Comparison of ENCODE assay signal across 20 cellular contexts in the genomic region with DNA sequence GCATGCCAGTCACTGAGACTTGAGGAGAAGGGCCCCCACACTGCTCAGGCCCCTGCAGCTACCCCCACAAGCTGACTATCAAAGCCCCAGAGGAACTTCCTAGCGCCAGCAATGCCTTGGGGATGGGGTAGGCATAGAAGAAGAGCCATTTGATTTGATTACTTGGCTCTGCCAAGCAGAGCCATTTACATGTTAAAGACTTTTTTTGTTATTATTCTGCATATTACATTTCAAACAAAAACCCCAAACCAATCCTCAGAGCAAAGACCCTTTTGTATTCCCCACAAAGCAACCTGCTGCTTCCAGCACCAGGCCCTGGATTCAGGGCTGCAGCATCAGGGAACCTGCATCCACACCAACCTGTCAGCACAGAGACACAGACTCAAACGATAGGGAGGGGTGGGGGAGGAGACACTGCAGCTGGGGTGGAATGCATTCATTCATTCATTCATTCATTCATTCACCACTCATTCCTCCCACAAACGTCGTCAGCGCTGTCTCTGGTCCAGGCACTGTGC.
DNase-seq lines count a peak whose midpoint lies in the region; ATAC-seq and TF ChIP-seq lines count a peak whose summit lies in the region.
"Had no signal": no experiment of that assay in that cellular context is flagged by ENCODE, and none has a peak within 500 bp of the region (broad histone marks: within the 10 kb centered on the region; RNA-seq: fewer than 3 reads in every experiment).

No MANE protein-coding gene starts in this region.

- 41 to 66% (median 46%) methylated on average over 5 of the region's 5 CpGs for WGBS in stomach, 5 donors

- peak; percentile 18 for DNase-seq in activated CD8-positive, alpha-beta T cell treated with anti-CD3 and anti-CD28 coated beads, Interleukin-2, amount 10 ng/mL, durations not matched to agents 7 days and 5 days
- DNase-seq in activated CD8-positive, alpha-beta T cell treated with anti-CD3 and anti-CD28 coated beads for 36 hours = no peak
- no peak for DNase-seq in WTC11 (ENCODE audit: low spot score)
- DNase-seq in glutamatergic neuron = peak; percentile 4
- peak; percentile 4 for DNase-seq in stomach
- no peak for DNase-seq in NCI-H2029 (lab: John Stamatoyannopoulos, UW)
- DNase-seq in lower lobe of right lung = no peak
- DNase-seq: 8988T; CD4-positive, alpha-beta memory T cell; GM23248; HFFc6; NCI-H1092; NCI-H146; NCI-H2107; NCI-H226; NCI-H524 treated with DMSO at 0.1 percent for 48 hours; Right ventricle myocardium superior had no signal

- H3K9me3 ChIP-seq in stomach (no peaks in the 10 kb centered on the region), lower lobe of right lung (no peaks in the 10 kb centered on the region)
- H3K9me3 ChIP-seq: BE2C, Peyer's patch had no signal

- H3K36me3 Mint-ChIP-seq in activated CD8-positive, alpha-beta T cell treated with anti-CD3 and anti-CD28 coated beads, Interleukin-2, amount 10 ng/mL, durations not matched to agents 7 days and 5 days (ENCODE audit: low read depth) = no peaks in the 10 kb centered on the region
- H3K36me3 Mint-ChIP-seq in activated CD8-positive, alpha-beta T cell treated with anti-CD3 and anti-CD28 coated beads for 36 hours (ENCODE audit: low read depth) = no peaks in the 10 kb centered on the region
- H3K36me3 Mint-ChIP-seq in WTC11 (no peaks in the 10 kb centered on the region), glutamatergic neuron (ENCODE audit: unreplicated experiment) (no peaks in the 10 kb centered on the region)
- H3K36me3 Mint-ChIP-seq: CD4-positive, alpha-beta memory T cell had no signal

- no peaks in the 10 kb centered on the region for H3K9me3 Mint-ChIP-seq in activated CD8-positive, alpha-beta T cell treated with anti-CD3 and anti-CD28 coated beads, Interleukin-2, amount 10 ng/mL, durations not matched to agents 7 days and 5 days (ENCODE audit: insufficient read depth)
- no peaks in the 10 kb centered on the region for H3K9me3 Mint-ChIP-seq in activated CD8-positive, alpha-beta T cell treated with anti-CD3 and anti-CD28 coated beads for 36 hours
- H3K9me3 Mint-ChIP-seq in WTC11 = no peaks in the 10 kb centered on the region
- H3K9me3 Mint-ChIP-seq in glutamatergic neuron (ENCODE audit: unreplicated experiment) = no peaks in the 10 kb centered on the region
- H3K9me3 Mint-ChIP-seq: HFFc6 had no signal

- no peak overlapping the region for H3K4me3 Mint-ChIP-seq in activated CD8-positive, alpha-beta T cell treated with anti-CD3 and anti-CD28 coated beads, Interleukin-2, amount 10 ng/mL, durations not matched to agents 7 days and 5 days
- no peak overlapping the region for H3K4me3 Mint-ChIP-seq in activated CD8-positive, alpha-beta T cell treated with anti-CD3 and anti-CD28 coated beads for 36 hours
- H3K4me3 Mint-ChIP-seq in WTC11 (no peak overlapping the region; the same call in 1 of the 2 replicates), glutamatergic neuron (ENCODE audit: unreplicated experiment) (no peak overlapping the region)
- H3K4me3 Mint-ChIP-seq: HFFc6 had no signal

- H3K4me3 ChIP-seq in stomach (no peak overlapping the region), lower lobe of right lung (no peak overlapping the region)
- H3K4me3 ChIP-seq: GM23248, Peyer's patch had no signal

- no peak for TF ChIP-seq CTCF in activated CD8-positive, alpha-beta T cell treated with anti-CD3 and anti-CD28 coated beads for 36 hours (IDR thresholded peaks at IDR 0.05)
- TF ChIP-seq CTCF in WTC11 (IDR thresholded peaks at IDR 0.05) (no peak), glutamatergic neuron (IDR thresholded peaks at IDR 0.05; ENCODE audit: partially characterized antibody, unreplicated experiment) (no peak), stomach (IDR thresholded peaks at IDR 0.05) (no peak), lower lobe of right lung (IDR thresholded peaks at IDR 0.05) (no peak)

- TF ChIP-seq POLR2A in stomach (IDR thresholded peaks at IDR 0.05) (no peak), GM18505 (IDR thresholded peaks at IDR 0.05; ENCODE audit: borderline replicate concordance, extremely low read depth, insufficient read depth, insufficient read length) (no peak)

- H3K36me3 ChIP-seq in stomach (no peaks in the 10 kb centered on the region), lower lobe of right lung (no peaks in the 10 kb centered on the region)
- H3K36me3 ChIP-seq: BE2C, Peyer's patch had no signal

- CTCF ChIA-PET in activated CD8-positive, alpha-beta T cell treated with anti-CD3 and anti-CD28 coated beads, Interleukin-2, amount 10 ng/mL, durations not matched to agents 7 days and 5 days (lab: Charles Lee) = no interaction called here
- CTCF ChIA-PET in activated CD8-positive, alpha-beta T cell treated with anti-CD3 and anti-CD28 coated beads for 36 hours (lab: Charles Lee) = interaction anchor here (1.2 kb wide), 1 partner anchor 70 kb away, joined by 3 read pairs; no protein-coding TSS in a partner anchor
- CTCF ChIA-PET in WTC11 (lab: Charles Lee) = interaction anchor here (0.7 to 3.3 kb wide), 7 partner anchors 26 to 96 kb away, joined by 3 to 28 read pairs (median 4); no protein-coding TSS in a partner anchor

- intact Hi-C loops in activated CD8-positive, alpha-beta T cell treated with anti-CD3 and anti-CD28 coated beads for 36 hours (cut with micrococcal nuclease) = no loop called here
- intact Hi-C loops in stomach (cut with DNase I; ENCODE audit: low total_unique reads) (no loop called here), lower lobe of right lung (cut with DNase I) (no loop called here)

- H3K4me1 ChIP-seq in stomach = no peaks in the 10 kb centered on the region
- H3K4me1 ChIP-seq in lower lobe of right lung = no peaks in the 10 kb centered on the region
- H3K4me1 ChIP-seq: Peyer's patch had no signal

- no peak for TF ChIP-seq EP300 in stomach (IDR thresholded peaks at IDR 0.05)

- H3K4me1 Mint-ChIP-seq in activated CD8-positive, alpha-beta T cell treated with anti-CD3 and anti-CD28 coated beads, Interleukin-2, amount 10 ng/mL, durations not matched to agents 7 days and 5 days (ENCODE audit: low read depth) = no peaks in the 10 kb centered on the region
- H3K4me1 Mint-ChIP-seq in activated CD8-positive, alpha-beta T cell treated with anti-CD3 and anti-CD28 coated beads for 36 hours (ENCODE audit: low read depth) = no peaks in the 10 kb centered on the region
- H3K4me1 Mint-ChIP-seq in WTC11 (peaks cover 29% of the 10 kb centered on the region), glutamatergic neuron (ENCODE audit: low read depth, unreplicated experiment) (no peaks in the 10 kb centered on the region)
- H3K4me1 Mint-ChIP-seq: CD4-positive, alpha-beta memory T cell had no signal

- POLR2A ChIA-PET in activated CD8-positive, alpha-beta T cell treated with anti-CD3 and anti-CD28 coated beads, Interleukin-2, amount 10 ng/mL, durations not matched to agents 7 days and 5 days (lab: Charles Lee) = no interaction called here
- POLR2A ChIA-PET in activated CD8-positive, alpha-beta T cell treated with anti-CD3 and anti-CD28 coated beads for 36 hours (lab: Charles Lee) = no interaction called here
- POLR2A ChIA-PET in WTC11 (lab: Charles Lee) = no interaction called here

- no peaks in the 10 kb centered on the region for H3K27me3 Mint-ChIP-seq in activated CD8-positive, alpha-beta T cell treated with anti-CD3 and anti-CD28 coated beads, Interleukin-2, amount 10 ng/mL, durations not matched to agents 7 days and 5 days (ENCODE audit: low read depth)
- H3K27me3 Mint-ChIP-seq in activated CD8-positive, alpha-beta T cell treated with anti-CD3 and anti-CD28 coated beads for 36 hours = no peaks in the 10 kb centered on the region
- H3K27me3 Mint-ChIP-seq in WTC11 (ENCODE audit: low read depth) = peaks cover 3% of the 10 kb centered on the region; the same call in 1 of the 2 replicates
- H3K27me3 Mint-ChIP-seq in glutamatergic neuron (ENCODE audit: unreplicated experiment) = peaks cover 5% of the 10 kb centered on the region

- ATAC-seq in activated CD8-positive, alpha-beta T cell treated with anti-CD3 and anti-CD28 coated beads, Interleukin-2, amount 10 ng/mL, durations not matched to agents 7 days and 5 days = no peak
- ATAC-seq in activated CD8-positive, alpha-beta T cell treated with anti-CD3 and anti-CD28 coated beads for 36 hours = no peak
- peak; percentile 66 for ATAC-seq in WTC11
- ATAC-seq in GM18505 (IDR thresholded peaks at IDR 0.05; ENCODE audit: unreplicated experiment) = no peak
- ATAC-seq in lower lobe of right lung = no peak

- H3K27ac ChIP-seq in stomach (no peak overlapping the region), lower lobe of right lung (no peak overlapping the region)
- H3K27ac ChIP-seq: GM23248, Peyer's patch had no signal

- H3K27me3 ChIP-seq in stomach (no peaks in the 10 kb centered on the region), lower lobe of right lung (ENCODE audit: low read depth) (no peaks in the 10 kb centered on the region)
- H3K27me3 ChIP-seq: BE2C, Peyer's patch had no signal

- H3K27ac Mint-ChIP-seq in activated CD8-positive, alpha-beta T cell treated with anti-CD3 and anti-CD28 coated beads, Interleukin-2, amount 10 ng/mL, durations not matched to agents 7 days and 5 days = no peak overlapping the region
- H3K27ac Mint-ChIP-seq in activated CD8-positive, alpha-beta T cell treated with anti-CD3 and anti-CD28 coated beads for 36 hours = no peak overlapping the region
- H3K27ac Mint-ChIP-seq in WTC11 (no peak overlapping the region), glutamatergic neuron (ENCODE audit: unreplicated experiment) (no peak overlapping the region)
- H3K27ac Mint-ChIP-seq: HFFc6 had no signal

TF ChIP-seq in WTC11, 78 proteins besides CTCF, POLR2A, EP300 and RAD21:
- TF ChIP-seq RORB (CRISPR knock-in tag; IDR thresholded peaks at IDR 0.05) (no peak), HMGA2 (CRISPR knock-in tag; IDR thresholded peaks at IDR 0.05) (no peak)
- TF ChIP-seq, protein P1, sequence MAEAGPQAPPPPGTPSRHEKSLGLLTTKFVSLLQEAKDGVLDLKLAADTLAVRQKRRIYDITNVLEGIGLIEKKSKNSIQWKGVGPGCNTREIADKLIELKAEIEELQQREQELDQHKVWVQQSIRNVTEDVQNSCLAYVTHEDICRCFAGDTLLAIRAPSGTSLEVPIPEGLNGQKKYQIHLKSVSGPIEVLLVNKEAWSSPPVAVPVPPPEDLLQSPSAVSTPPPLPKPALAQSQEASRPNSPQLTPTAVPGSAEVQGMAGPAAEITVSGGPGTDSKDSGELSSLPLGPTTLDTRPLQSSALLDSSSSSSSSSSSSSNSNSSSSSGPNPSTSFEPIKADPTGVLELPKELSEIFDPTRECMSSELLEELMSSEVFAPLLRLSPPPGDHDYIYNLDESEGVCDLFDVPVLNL (CRISPR knock-in tag; IDR thresholded peaks at IDR 0.05; ENCODE audit: borderline replicate concordance, low read depth) = no peak

Comparison
In these comparisons a context has a peak if more than half of its experiments do, and no peak if none do; other contexts are left out.
1. DNase-seq: peak in activated CD8-positive, alpha-beta T cell treated with anti-CD3 and anti-CD28 coated beads, Interleukin-2, amount 10 ng/mL, durations not matched to agents 7 days and 5 days (single experiment), glutamatergic neuron (single experiment) and stomach (single experiment); none in activated CD8-positive, alpha-beta T cell treated with anti-CD3 and anti-CD28 coated beads for 36 hours (single experiment), WTC11 (single experiment), NCI-H2029 (single experiment) and lower lobe of right lung (single experiment).